ENCODE assay signal across 21 cellular contexts in genomic region chr4:2686379-2687265, GRCh38.
DNase-seq lines count a peak whose midpoint lies in the region; ATAC-seq and TF ChIP-seq lines count a peak whose summit lies in the region.
"Had no signal": no experiment of that assay in that cellular context is flagged by ENCODE, and none has a peak within 500 bp of the region (broad histone marks: within the 10 kb centered on the region; RNA-seq: fewer than 3 reads in every experiment).

No MANE protein-coding gene starts in this region.

- ATAC-seq in activated T-cell treated with anti-CD3 and anti-CD28 coated beads, Interleukin-2, amount 50 U/mL, for 72 hours (replicated peaks in 1 of 2) = no peak
- ATAC-seq in WTC11 = no peak
- no peak for ATAC-seq in stimulated activated naive B cell treated with anti-CD40 and anti-IgM and Interleukin-4, amounts not matched to agents 10 μg/mL and 1 μg/mL and 100 μg/mL, for 72 hours (replicated peaks)
- no peak for ATAC-seq in GM21529 (IDR thresholded peaks at IDR 0.05; ENCODE audit: unreplicated experiment)
- ATAC-seq: effector memory CD8-positive, alpha-beta T cell; left ventricle myocardium superior; PC-3 had no signal

- H3K4me3 Mint-ChIP-seq in activated T-cell treated with anti-CD3 and anti-CD28 coated beads, Interleukin-2, amount 50 U/mL, for 72 hours = no peak overlapping the region
- H3K4me3 Mint-ChIP-seq in WTC11 (no peak overlapping the region), glutamatergic neuron (ENCODE audit: unreplicated experiment) (no peak overlapping the region)
- H3K4me3 Mint-ChIP-seq in stimulated activated naive B cell treated with anti-CD40 and anti-IgM and Interleukin-4, amounts not matched to agents 10 μg/mL and 1 μg/mL and 100 μg/mL, for 72 hours = no peak overlapping the region
- H3K4me3 Mint-ChIP-seq: activated naive CD4-positive, alpha-beta T cell treated with anti-CD3 and anti-CD28 coated beads for 36 hours; effector memory CD8-positive, alpha-beta T cell had no signal

- CTCF ChIA-PET in WTC11 (lab: Charles Lee) = interaction anchor here (0.7 to 1.8 kb wide), 3 partner anchors 14 to 467 kb away, joined by 3 to 4 read pairs (median 4); no protein-coding TSS in a partner anchor

- no peaks in the 10 kb centered on the region for H3K27me3 Mint-ChIP-seq in activated T-cell treated with anti-CD3 and anti-CD28 coated beads, Interleukin-2, amount 50 U/mL, for 72 hours (ENCODE audit: low read depth)
- H3K27me3 Mint-ChIP-seq in WTC11 (ENCODE audit: low read depth) = no peaks in the 10 kb centered on the region
- peaks cover 28% of the 10 kb centered on the region for H3K27me3 Mint-ChIP-seq in glutamatergic neuron (ENCODE audit: unreplicated experiment)
- no peaks in the 10 kb centered on the region for H3K27me3 Mint-ChIP-seq in stimulated activated naive B cell treated with anti-CD40 and anti-IgM and Interleukin-4, amounts not matched to agents 10 μg/mL and 1 μg/mL and 100 μg/mL, for 72 hours
- H3K27me3 Mint-ChIP-seq: effector memory CD8-positive, alpha-beta T cell had no signal

- H3K36me3 Mint-ChIP-seq in activated T-cell treated with anti-CD3 and anti-CD28 coated beads, Interleukin-2, amount 50 U/mL, for 72 hours (ENCODE audit: insufficient read depth in 2 of 2) = peaks cover 9 to 29% of the 10 kb centered on the region in 2 donors
- H3K36me3 Mint-ChIP-seq in WTC11 (peaks cover 47% of the 10 kb centered on the region), glutamatergic neuron (ENCODE audit: unreplicated experiment) (peaks cover 4% of the 10 kb centered on the region)
- peaks cover 63 to 83% of the 10 kb centered on the region in 2 donors for H3K36me3 Mint-ChIP-seq in stimulated activated naive B cell treated with anti-CD40 and anti-IgM and Interleukin-4, amounts not matched to agents 10 μg/mL and 1 μg/mL and 100 μg/mL, for 72 hours

- peak overlapping the region; percentile 39 for H3K27ac Mint-ChIP-seq in activated T-cell treated with anti-CD3 and anti-CD28 coated beads, Interleukin-2, amount 50 U/mL, for 72 hours
- H3K27ac Mint-ChIP-seq in WTC11 (peak overlapping the region; percentile 73; the same call in 1 of the 2 replicates), glutamatergic neuron (ENCODE audit: unreplicated experiment) (peak overlapping the region; percentile 93)
- H3K27ac Mint-ChIP-seq in stimulated activated naive B cell treated with anti-CD40 and anti-IgM and Interleukin-4, amounts not matched to agents 10 μg/mL and 1 μg/mL and 100 μg/mL, for 72 hours = peak overlapping the region; percentile 63
- H3K27ac Mint-ChIP-seq: activated naive CD4-positive, alpha-beta T cell treated with anti-CD3 and anti-CD28 coated beads for 36 hours had no signal

- POLR2A ChIA-PET in WTC11 (lab: Charles Lee) = interaction anchor here (1.0 kb wide), 1 partner anchor 218 kb away, joined by 3 read pairs; the partner anchor contains the start of gene RNF4

- no peak for DNase-seq in activated T-cell treated with anti-CD3 and anti-CD28 coated beads, Interleukin-2, amount 50 U/mL, for 72 hours
- DNase-seq in activated T-cell treated with anti-CD3 and anti-CD28 coated beads for 4 hours = no peak
- DNase-seq in WTC11 (ENCODE audit: low spot score) = no peak
- DNase-seq in glutamatergic neuron = no peak
- no peak for DNase-seq in stimulated activated naive B cell treated with anti-CD40 and anti-IgM and Interleukin-4, amounts not matched to agents 10 μg/mL and 1 μg/mL and 100 μg/mL, for 72 hours
- no peak for DNase-seq in GM19240 (ENCODE audit: insufficient read length, low spot score)
- DNase-seq in activated CD4-positive, CD25-positive, alpha-beta regulatory T cell (lab: John Stamatoyannopoulos, UW) = no peak
- DNase-seq: activated CD4-positive, alpha-beta T cell treated with anti-CD3 and anti-CD28 coated beads, Interleukin-2, amount 50 U/mL, for 48 hours; activated naive CD4-positive, alpha-beta T cell treated with anti-CD3 and anti-CD28 coated beads for 36 hours; effector memory CD8-positive, alpha-beta T cell; GOT3; left ventricle myocardium superior; NCI-H146; NCI-H226; PC-3; retina; SHP77; stimulated activated CD4-positive, alpha-beta T cell treated with anti-CD3 and anti-CD28 coated beads, Interleukin-4, amount 100 ng/mL, for 24 hours; substantia nigra; T-helper 1 cell had no signal

- TF ChIP-seq CTCF in WTC11 (IDR thresholded peaks at IDR 0.05) (no peak), glutamatergic neuron (IDR thresholded peaks at IDR 0.05; ENCODE audit: partially characterized antibody, unreplicated experiment) (no peak)

- H3K9me3 Mint-ChIP-seq in activated T-cell treated with anti-CD3 and anti-CD28 coated beads, Interleukin-2, amount 50 U/mL, for 72 hours = no peaks in the 10 kb centered on the region
- H3K9me3 Mint-ChIP-seq in WTC11 = no peaks in the 10 kb centered on the region
- peaks cover 24% of the 10 kb centered on the region for H3K9me3 Mint-ChIP-seq in glutamatergic neuron (ENCODE audit: unreplicated experiment)
- H3K9me3 Mint-ChIP-seq in stimulated activated naive B cell treated with anti-CD40 and anti-IgM and Interleukin-4, amounts not matched to agents 10 μg/mL and 1 μg/mL and 100 μg/mL, for 72 hours = peaks cover 0 to 2% of the 10 kb centered on the region in 2 donors
- H3K9me3 Mint-ChIP-seq: activated naive CD4-positive, alpha-beta T cell treated with anti-CD3 and anti-CD28 coated beads for 36 hours; effector memory CD8-positive, alpha-beta T cell had no signal

- peaks cover 37% of the 10 kb centered on the region for H3K4me1 Mint-ChIP-seq in activated T-cell treated with anti-CD3 and anti-CD28 coated beads, Interleukin-2, amount 50 U/mL, for 72 hours (ENCODE audit: low read depth)
- H3K4me1 Mint-ChIP-seq in WTC11 (no peaks in the 10 kb centered on the region), glutamatergic neuron (ENCODE audit: low read depth, unreplicated experiment) (peaks cover 48% of the 10 kb centered on the region)
- peaks cover 23% of the 10 kb centered on the region in 2 donors for H3K4me1 Mint-ChIP-seq in stimulated activated naive B cell treated with anti-CD40 and anti-IgM and Interleukin-4, amounts not matched to agents 10 μg/mL and 1 μg/mL and 100 μg/mL, for 72 hours

TF ChIP-seq in WTC11, 78 proteins besides CTCF, POLR2A, EP300 and RAD21 (continues in another document):
- TF ChIP-seq ZNF121 (CRISPR knock-in tag; IDR thresholded peaks at IDR 0.05) = no peak
- TF ChIP-seq USF2 (CRISPR knock-in tag; IDR thresholded peaks at IDR 0.05) = no peak
- TF ChIP-seq MYBL2 (CRISPR knock-in tag; IDR thresholded peaks at IDR 0.05) = no peak
- no peak for TF ChIP-seq OVOL2 (CRISPR knock-in tag; IDR thresholded peaks at IDR 0.05; ENCODE audit: borderline replicate concordance)
- no peak for TF ChIP-seq ZBTB43 (CRISPR knock-in tag; IDR thresholded peaks at IDR 0.05)
- no peak for TF ChIP-seq NR3C1 (CRISPR knock-in tag; conservative IDR thresholded peaks at IDR 0.05; ENCODE audit: low read depth)
- no peak for TF ChIP-seq ZNF281 (CRISPR knock-in tag; IDR thresholded peaks at IDR 0.05)
- TF ChIP-seq CREB1 (CRISPR knock-in tag; IDR thresholded peaks at IDR 0.05) = no peak

Comparison
In these comparisons a context has a peak if more than half of its experiments do, and no peak if none do; other contexts are left out.
1. H3K27ac Mint-ChIP-seq: peak in every context shown above with its lines; median percentile 93 in glutamatergic neuron; 73 in WTC11; 63 in stimulated activated naive B cell treated with anti-CD40 and anti-IgM and Interleukin-4, amounts not matched to agents 10 μg/mL and 1 μg/mL and 100 μg/mL, for 72 hours; 39 in activated T-cell treated with anti-CD3 and anti-CD28 coated beads, Interleukin-2, amount 50 U/mL, for 72 hours.